Comparison of ENCODE assay signal across 4 cellular contexts in genomic region chr1:120687250-120687649, GRCh38. TPM values are rescaled to one million over a fixed set of nuclear protein-coding genes. Genes with fewer than 3 reads are reported as not detected.
DNase-seq lines count a peak whose midpoint lies in the region; ATAC-seq, FAIRE-seq and TF ChIP-seq lines count a peak whose summit lies in the region.
"Not testable (repeated sequence)": the region's sequence is repeated elsewhere in the genome, so short reads cannot be mapped to it uniquely, and the experiment has no call there.

No MANE protein-coding gene starts in this region.

- H3K27ac ChIP-seq in K562 (ENCODE audit: extremely low read depth, low read depth, low read length); HepG2 (ENCODE audit: extremely low read length, insufficient read depth, low read length); right lobe of liver: not testable (repeated sequence)

- in situ Hi-C loops in K562 (cut with MboI); HepG2 (cut with HindIII; ENCODE audit: extremely low pct_ligation_motif_present, low pct_unique_long_range_greater_than_20kb): not testable (repeated sequence)

- H3K4me1 ChIP-seq in K562 (replicated peaks in 1 of 2; ENCODE audit: control insufficient read depth in 2 of 2, insufficient read depth in 2 of 2, low read length in 2 of 2); HepG2 (ENCODE audit: insufficient read depth, low read length); right lobe of liver: not testable (repeated sequence)

- not testable (repeated sequence) for TF ChIP-seq CTCF in K562 (IDR thresholded peaks at IDR 0.05 in 2 of 3, conservative IDR thresholded peaks at IDR 0.05 in 1 of 3; ENCODE audit: insufficient read depth in 2 of 3, low read depth in 1 of 3, low read length in 3 of 3); HepG2 (CRISPR knock-in tag; IDR thresholded peaks at IDR 0.05); right lobe of liver (IDR thresholded peaks at IDR 0.05)

- H3K9me1 ChIP-seq in K562 (ENCODE audit: control insufficient read depth, insufficient read depth, low read length), result not testable (repeated sequence)

- FAIRE-seq in K562 (lab: Jason Lieb, UNC); HepG2 (lab: Jason Lieb, UNC): not testable (repeated sequence)

- not testable (repeated sequence) for H3K36me3 ChIP-seq in K562 (ENCODE audit: control insufficient read depth, insufficient read depth, low read length); HepG2 (replicated peaks in 1 of 2; ENCODE audit: control insufficient read depth in 1 of 2, insufficient read depth in 2 of 2, low read length in 2 of 2); right lobe of liver

- not testable (repeated sequence) for DNase-seq in K562 (ENCODE audit: extremely low read depth in 1 of 4, low spot score in 3 of 4); left lobe of liver (ENCODE audit: low spot score); HepG2 (ENCODE audit: low spot score); right lobe of liver

- not testable (repeated sequence) for TF ChIP-seq RAD21 in K562 (CRISPR knock-in tag; conservative IDR thresholded peaks at IDR 0.05 in 1 of 2, IDR thresholded peaks at IDR 0.05 in 1 of 2); HepG2 (CRISPR knock-in tag; IDR thresholded peaks at IDR 0.05)

- TF ChIP-seq EP300 in K562 (IDR thresholded peaks at IDR 0.05; ENCODE audit: low read length); HepG2 (IDR thresholded peaks at IDR 0.05; ENCODE audit: low read depth in 2 of 2, low read length in 2 of 2); HepG2 (CRISPR knock-in tag; IDR thresholded peaks at IDR 0.05; ENCODE audit: borderline replicate concordance): not testable (repeated sequence)

- POLR2A ChIA-PET in K562 (lab: Yijun Ruan, JAX); HepG2 (lab: Yijun Ruan, JAX): not testable (repeated sequence)

- not testable (repeated sequence) for H4K20me1 ChIP-seq in K562 (replicated peaks; ENCODE audit: control insufficient read depth, insufficient read depth, low read length); HepG2 (ENCODE audit: insufficient read depth, low read length)

- not testable (repeated sequence) for H3K27me3 ChIP-seq in K562 (ENCODE audit: control insufficient read depth in 2 of 2, insufficient read depth in 2 of 2, low read length in 2 of 2); HepG2 (ENCODE audit: control insufficient read depth in 1 of 2, insufficient read depth in 2 of 2, low read length in 2 of 2); right lobe of liver

- intact Hi-C loops in K562 (cut with micrococcal nuclease); HepG2 (cut with micrococcal nuclease; ENCODE audit: unreplicated experiment); right lobe of liver (cut with DNase I): not testable (repeated sequence)

- CTCF ChIA-PET in K562 (lab: Yijun Ruan, JAX; ENCODE audit: low intra/inter-chr PET ratio); HepG2 (lab: Yijun Ruan, JAX; ENCODE audit: low intra/inter-chr PET ratio, low total read pairs): not testable (repeated sequence)

- not testable (repeated sequence) for BruUV-seq in K562 (replicated peaks; lab: Mats Ljungman, UMichigan); HepG2 (replicated peaks; lab: Mats Ljungman, UMichigan)

- H3K79me2 ChIP-seq in K562 (ENCODE audit: control insufficient read depth, insufficient read depth, low read length); HepG2 (ENCODE audit: insufficient read depth, low read length): not testable (repeated sequence)

- not testable (repeated sequence) for H3K9ac ChIP-seq in K562 (ENCODE audit: insufficient read depth in 1 of 2, low read depth in 2 of 2, low read length in 2 of 2); HepG2 (ENCODE audit: insufficient read depth, low read depth, low read length)

- H3K4me3 ChIP-seq in K562; HepG2 (replicated peaks in 1 of 3; ENCODE audit: insufficient read depth in 1 of 3, low read depth in 2 of 3, low read length in 3 of 3); right lobe of liver: not testable (repeated sequence)

- WGBS in K562 (ENCODE audit: insufficient coverage, low coverage, missing lambda C conversion rate), result no CpG with 5 or more reads among the region's 6 CpGs
- no CpG with 5 or more reads among the region's 6 CpGs for WGBS in HepG2 (ENCODE audit: low lambda C conversion rate)
- WGBS in right lobe of liver (ENCODE audit: insufficient coverage, low coverage, low lambda C conversion rate, missing lambda C conversion rate), result no CpG with 5 or more reads among the region's 6 CpGs

- not testable (repeated sequence) for H3K4me2 ChIP-seq in K562 (ENCODE audit: insufficient read depth, low read length); HepG2 (ENCODE audit: low read depth, low read length)

- TF ChIP-seq POLR2A in K562 (conservative IDR thresholded peaks at IDR 0.05); HepG2 (IDR thresholded peaks at IDR 0.05; ENCODE audit: insufficient read depth in 1 of 2, low read depth in 2 of 2, low read length in 2 of 2); right lobe of liver (IDR thresholded peaks at IDR 0.05): not testable (repeated sequence)

- peak; percentile 60 for ATAC-seq in K562
- ATAC-seq in left lobe of liver, result peak; percentile 32
- peak; percentile 61 for ATAC-seq in HepG2
- peak in 3 of 4 donors; percentile 29 to 32 (median 30) for ATAC-seq in right lobe of liver

- H3K9me3 ChIP-seq in K562 (replicated peaks; ENCODE audit: control insufficient read depth, insufficient read depth, low read depth, low read length); HepG2 (ENCODE audit: low read length); right lobe of liver: not testable (repeated sequence)

- H2AFZ ChIP-seq in K562 (ENCODE audit: low read depth, low read length); HepG2 (ENCODE audit: low read length): not testable (repeated sequence)

RNA-seq across cellular contexts. Expression of gene NBPF26, which starts 36.5 kb away (rescaled TPM):
- 22.6 and 26.3 TPM in 2 replicates for total RNA-seq in K562 (2011; cell fraction: chromatin; rRNA removed; ENCODE audit: low replicate concordance)
- total RNA-seq in K562 (2011; cell fraction: nucleolus; rRNA removed), result 8.2 and 8.8 TPM in 2 replicates
- 11.3 and 18.6 TPM in 2 replicates for total RNA-seq in K562 (2011; cell fraction: nucleoplasm; rRNA removed)
- total RNA-seq in K562 (2014; rRNA removed) (5.6 and 7.0 TPM in 2 replicates), K562 (2014; rRNA removed; fragmentation: Illumina TruSeq; extraction: Trizol) (5.3 and 6.0 TPM in 2 replicates), K562 (2015; rRNA removed; fragmentation: Illumina TruSeq; extraction: Trizol) (6.0 and 6.3 TPM in 2 replicates), K562 (2021) (3.6 and 5.2 TPM in 2 replicates), left lobe of liver (13.9 TPM), HepG2 (2016; rRNA removed; fragmentation: Illumina TruSeq; extraction: Trizol) (3.9 and 6.4 TPM in 2 replicates), right lobe of liver (10 to 100 TPM in 3 of 6 experiments, 1 to 10 TPM in 3; 3.3 to 17.2 (median 9.5) TPM)
- polyA plus RNA-seq in K562 (2011; rRNA removed) (5.3 and 6.6 TPM in 2 replicates), K562 (2014; fragmentation: Illumina TruSeq; extraction: Trizol) (4.3 and 5.1 TPM in 2 replicates), K562 (2014; fragmentation: Nextera tagmentation; extraction: Ambion mirVana) (under 1 TPM; 0.13 to 0.88 TPM), K562 (2014; rRNA removed) (4.5 and 5.5 TPM in 2 replicates), HepG2 (2011; rRNA removed) (5.3 and 6.3 TPM in 2 replicates)
- polyA plus RNA-seq in K562 (2011; cell fraction: cytosol; rRNA removed), result 3.4 and 3.9 TPM in 2 replicates
- 19.4 and 25.7 TPM in 2 replicates for polyA plus RNA-seq in K562 (2011; cell fraction: nucleus; rRNA removed)
- polyA plus RNA-seq in K562 (2012), result 4.0 and 4.2 TPM in 2 replicates
- 13.4 and 17.5 TPM in 2 replicates for polyA minus RNA-seq in K562 (2011; rRNA and poly(A)+ RNA removed)
- 2.0 and 4.5 TPM in 2 replicates for polyA minus RNA-seq in K562 (2011; cell fraction: cytosol; rRNA and poly(A)+ RNA removed)
- 10.8 and 12.2 TPM in 2 replicates for polyA minus RNA-seq in K562 (2011; cell fraction: nucleus; rRNA and poly(A)+ RNA removed)
- 1.5 and 2.3 TPM in 2 replicates for total RNA-seq in HepG2 (2016; cell fraction: cytosol; rRNA removed; fragmentation: Illumina TruSeq; extraction: Trizol; ENCODE audit: low read depth)
- total RNA-seq in HepG2 (2016; cell fraction: insoluble cytoplasmic fraction; rRNA removed; fragmentation: Illumina TruSeq; extraction: Trizol), result 4.0 and 5.5 TPM in 2 replicates
- 2.3 and 2.5 TPM in 2 replicates for total RNA-seq in HepG2 (2016; cell fraction: membrane; rRNA removed; fragmentation: Illumina TruSeq; extraction: Trizol)
- 9.5 and 10.5 TPM in 2 replicates for total RNA-seq in HepG2 (2016; cell fraction: nucleus; rRNA removed; fragmentation: Illumina TruSeq; extraction: Trizol)
- 2.4 and 3.7 TPM in 2 replicates for polyA plus RNA-seq in HepG2 (2011; cell fraction: cytosol; rRNA removed)
- polyA plus RNA-seq in HepG2 (2011; cell fraction: nucleus; rRNA removed), result 11.4 and 13.2 TPM in 2 replicates
- 4.5 and 5.1 TPM in 2 replicates for polyA plus RNA-seq in HepG2 (2012)
- 0.15 and 0.25 TPM in 2 replicates for polyA plus RNA-seq in HepG2 (2016; cell fraction: cytosol; fragmentation: Illumina TruSeq; extraction: Trizol; ENCODE audit: low read depth)
- 2.0 and 2.2 TPM in 2 replicates for polyA plus RNA-seq in HepG2 (2016; cell fraction: insoluble cytoplasmic fraction; fragmentation: Illumina TruSeq; extraction: Trizol; ENCODE audit: low read depth)
- polyA plus RNA-seq in HepG2 (2016; cell fraction: membrane; fragmentation: Illumina TruSeq; extraction: Trizol; ENCODE audit: low read depth), result 0.38 and 0.56 TPM in 2 replicates
- 9.7 and 13.4 TPM in 2 replicates for polyA plus RNA-seq in HepG2 (2016; cell fraction: nucleus; fragmentation: Illumina TruSeq; extraction: Trizol; ENCODE audit: insufficient read depth, low read depth)
- 7.6 and 20.9 TPM in 2 replicates for polyA minus RNA-seq in HepG2 (2011; rRNA and poly(A)+ RNA removed; ENCODE audit: low replicate concordance)
- 5.0 TPM in 2 replicates for polyA minus RNA-seq in HepG2 (2011; cell fraction: cytosol; rRNA and poly(A)+ RNA removed)
- polyA minus RNA-seq in HepG2 (2011; cell fraction: nucleus; rRNA and poly(A)+ RNA removed), result 22.8 and 28.3 TPM in 2 replicates
